In genomic region chr1:226135059-226135651, GRCh38 we compare ENCODE assay signal across 8 cellular contexts. TPM values are rescaled to one million over a fixed set of nuclear protein-coding genes. Genes with fewer than 3 reads are reported as not detected.
DNase-seq lines count a peak whose midpoint lies in the region; ATAC-seq, FAIRE-seq and TF ChIP-seq lines count a peak whose summit lies in the region.

No MANE protein-coding gene starts in this region.

- H3K36me3 ChIP-seq in breast epithelium (no peaks in the 10 kb centered on the region), right lobe of liver (no peaks in the 10 kb centered on the region)

- H3K27ac ChIP-seq in 22Rv1 (peak overlapping the region; percentile 94), breast epithelium (peak overlapping the region; percentile 87 to 92), right lobe of liver (peak overlapping the region in 2 of 3 donors; percentile 7 to 36)

- TF ChIP-seq POLR2A in breast epithelium (IDR thresholded peaks at IDR 0.05), result no peak
- TF ChIP-seq POLR2A in right lobe of liver (IDR thresholded peaks at IDR 0.05), result no peak

- POLR2A ChIA-PET in T-cell (lab: Charles Lee), result no interaction called here

- H3K4me3 Mint-ChIP-seq in activated T-cell treated with anti-CD3 and anti-CD28 coated beads, Interleukin-2, amount 50 U/mL, for 4 hours, result no peak overlapping the region
- H3K4me3 Mint-ChIP-seq in T-cell, result no peak overlapping the region
- no peak overlapping the region for H3K4me3 Mint-ChIP-seq in stimulated activated naive CD8-positive, alpha-beta T cell treated with anti-CD3 and anti-CD28 coated beads, Interleukin-15, amount 100 ng/mL, for 72 hours

- peaks cover 4% of the 10 kb centered on the region for H3K4me1 Mint-ChIP-seq in activated T-cell treated with anti-CD3 and anti-CD28 coated beads, Interleukin-2, amount 50 U/mL, for 4 hours (ENCODE audit: low read depth)
- peaks cover 0 to 4% (median 0%) of the 10 kb centered on the region in 3 donors for H3K4me1 Mint-ChIP-seq in T-cell
- no peaks in the 10 kb centered on the region for H3K4me1 Mint-ChIP-seq in stimulated activated naive CD8-positive, alpha-beta T cell treated with anti-CD3 and anti-CD28 coated beads, Interleukin-15, amount 100 ng/mL, for 72 hours

- CTCF ChIA-PET in T-cell (lab: Charles Lee), result no interaction called here

- no peaks in the 10 kb centered on the region for H3K36me3 Mint-ChIP-seq in activated T-cell treated with anti-CD3 and anti-CD28 coated beads, Interleukin-2, amount 50 U/mL, for 4 hours (ENCODE audit: insufficient read depth)
- no peaks in the 10 kb centered on the region for H3K36me3 Mint-ChIP-seq in T-cell

- FAIRE-seq in frontal cortex (lab: Jason Lieb, UNC), result no peak

- peak overlapping the region in 1 of 3 donors; percentile 32 for H3K4me3 ChIP-seq in breast epithelium
- H3K4me3 ChIP-seq in right lobe of liver, result no peak overlapping the region

- no peak overlapping the region for H3K27ac Mint-ChIP-seq in T-cell
- H3K27ac Mint-ChIP-seq in stimulated activated naive CD8-positive, alpha-beta T cell treated with anti-CD3 and anti-CD28 coated beads, Interleukin-15, amount 100 ng/mL, for 72 hours, result no peak overlapping the region

- peak; percentile 79 for DNase-seq in NCI-H1694 (lab: John Stamatoyannopoulos, UW)
- DNase-seq in breast epithelium (ENCODE audit: low spot score in 2 of 2), result peak; percentile 61 to 80
- DNase-seq in right lobe of liver, result peak; percentile 75 to 79 (median 77)
- no peak for DNase-seq in activated T-cell treated with anti-CD3 and anti-CD28 coated beads, Interleukin-2, amount 50 U/mL, for 4 hours
- no peak for DNase-seq in T-cell
- no peak for DNase-seq in stimulated activated naive CD8-positive, alpha-beta T cell treated with anti-CD3 and anti-CD28 coated beads, Interleukin-15, amount 100 ng/mL, for 72 hours
- no peak for DNase-seq in frontal cortex (ENCODE audit: low spot score in 2 of 2)

- peak; percentile 15; the same call in 1 of the 2 replicates for TF ChIP-seq CTCF in 22Rv1 (IDR thresholded peaks at IDR 0.05)
- no peak for TF ChIP-seq CTCF in breast epithelium (IDR thresholded peaks at IDR 0.05)
- no peak for TF ChIP-seq CTCF in right lobe of liver (IDR thresholded peaks at IDR 0.05)

- ATAC-seq in right lobe of liver (peak; percentile 86 to 96 (median 94)), T-cell (replicated peaks in 1 of 4) (no peak)
- no peak for ATAC-seq in activated T-cell treated with anti-CD3 and anti-CD28 coated beads, Interleukin-2, amount 50 U/mL, for 4 hours
- no peak for ATAC-seq in stimulated activated naive CD8-positive, alpha-beta T cell treated with anti-CD3 and anti-CD28 coated beads, Interleukin-15, amount 100 ng/mL, for 72 hours

- H3K9me3 Mint-ChIP-seq in activated T-cell treated with anti-CD3 and anti-CD28 coated beads, Interleukin-2, amount 50 U/mL, for 4 hours, result no peaks in the 10 kb centered on the region
- no peaks in the 10 kb centered on the region for H3K9me3 Mint-ChIP-seq in T-cell
- no peaks in the 10 kb centered on the region for H3K9me3 Mint-ChIP-seq in stimulated activated naive CD8-positive, alpha-beta T cell treated with anti-CD3 and anti-CD28 coated beads, Interleukin-15, amount 100 ng/mL, for 72 hours

- no peaks in the 10 kb centered on the region for H3K27me3 Mint-ChIP-seq in activated T-cell treated with anti-CD3 and anti-CD28 coated beads, Interleukin-2, amount 50 U/mL, for 4 hours (ENCODE audit: low read depth)
- H3K27me3 Mint-ChIP-seq in T-cell, result no peaks in the 10 kb centered on the region
- H3K27me3 Mint-ChIP-seq in stimulated activated naive CD8-positive, alpha-beta T cell treated with anti-CD3 and anti-CD28 coated beads, Interleukin-15, amount 100 ng/mL, for 72 hours, result no peaks in the 10 kb centered on the region

- intact Hi-C loops in breast epithelium (cut with DNase I; ENCODE audit: low total_unique reads), result no loop called here
- intact Hi-C loops in right lobe of liver (cut with DNase I), result no loop called here

- no peaks in the 10 kb centered on the region for H3K9me3 ChIP-seq in breast epithelium
- H3K9me3 ChIP-seq in right lobe of liver, result no peaks in the 10 kb centered on the region

- H3K4me1 ChIP-seq in breast epithelium, result peaks cover 7 to 17% of the 10 kb centered on the region in 2 donors
- H3K4me1 ChIP-seq in right lobe of liver, result peaks cover 0 to 14% (median 5%) of the 10 kb centered on the region in 4 donors

- WGBS in right lobe of liver (ENCODE audit: insufficient coverage, low coverage, low lambda C conversion rate, missing lambda C conversion rate), result 24% methylated on average over 18 of the region's 21 CpGs

- no peaks in the 10 kb centered on the region for H3K27me3 ChIP-seq in breast epithelium
- no peaks in the 10 kb centered on the region for H3K27me3 ChIP-seq in right lobe of liver

RNA-seq across cellular contexts. Expression of gene ACBD3, which starts 51.4 kb away (rescaled TPM):
- 10 to 100 TPM; 52.4 to 63.9 (median 54.4) TPM for total RNA-seq in breast epithelium
- 10 to 100 TPM; 14.6 to 23.6 (median 17.5) TPM for total RNA-seq in right lobe of liver
- total RNA-seq in activated T-cell treated with anti-CD3 and anti-CD28 coated beads, Interleukin-2, amount 50 U/mL, for 4 hours, result 10 to 100 TPM; 20.9 to 24.4 (median 23.9) TPM
- 10 to 100 TPM; 21.7 to 26.2 (median 22.5) TPM for total RNA-seq in T-cell
- 49.7 TPM for total RNA-seq in frontal cortex

Comparison
In these comparisons a context has a peak if more than half of its experiments do, and no peak if none do; other contexts are left out.
1. H3K27ac ChIP-seq: peak in every context shown above with its lines; median percentile 94 in 22Rv1; 90 in breast epithelium; 22 in right lobe of liver.
2. DNase-seq: peak in NCI-H1694 (single experiment), breast epithelium (2 of 2) and right lobe of liver (3 of 3); none in activated T-cell treated with anti-CD3 and anti-CD28 coated beads, Interleukin-2, amount 50 U/mL, for 4 hours (single experiment), T-cell (0 of 34), stimulated activated naive CD8-positive, alpha-beta T cell treated with anti-CD3 and anti-CD28 coated beads, Interleukin-15, amount 100 ng/mL, for 72 hours (0 of 2) and frontal cortex (0 of 2).
3. ATAC-seq: peak in right lobe of liver (4 of 4); none in activated T-cell treated with anti-CD3 and anti-CD28 coated beads, Interleukin-2, amount 50 U/mL, for 4 hours (0 of 2), T-cell (0 of 4) and stimulated activated naive CD8-positive, alpha-beta T cell treated with anti-CD3 and anti-CD28 coated beads, Interleukin-15, amount 100 ng/mL, for 72 hours (single experiment).